17 cellular contexts compared by ENCODE assay signal in genomic region chr5:149015126-149015525, GRCh38. TPM values are rescaled to one million over a fixed set of nuclear protein-coding genes. Genes with fewer than 3 reads are reported as not detected.
DNase-seq lines count a peak whose midpoint lies in the region; ATAC-seq and TF ChIP-seq lines count a peak whose summit lies in the region.
"Had no signal": no experiment of that assay in that cellular context is flagged by ENCODE, and none has a peak within 500 bp of the region (broad histone marks: within the 10 kb centered on the region; RNA-seq: fewer than 3 reads in every experiment).

No MANE protein-coding gene starts in this region.

- no peak for ATAC-seq in HG03025 (IDR thresholded peaks at IDR 0.05; ENCODE audit: low FRiP score, unreplicated experiment)
- ATAC-seq: GM23338, PC-3 had no signal

- peak; percentile 54 for DNase-seq in A172 (ENCODE audit: low spot score)
- peak; percentile 37 for DNase-seq in EL
- DNase-seq in RPMI7951 (ENCODE audit: low read depth) = peak; percentile 91
- peak; percentile 30 for DNase-seq in fibroblast of mammary gland (ENCODE audit: low read depth)
- DNase-seq in NCI-H345 treated with DMSO at 0.1 percent for 48 hours (lab: John Stamatoyannopoulos, UW; ENCODE audit: unreplicated experiment) = no peak
- DNase-seq in AG08396 (ENCODE audit: low spot score) = no peak
- no peak for DNase-seq in NAMALWA (ENCODE audit: low spot score)
- DNase-seq: AML-193, COR-L47, HCEC 1CT, Kasumi-1, NCI-H1694 treated with DMSO at 0.1 percent for 48 hours, NCI-H510A treated with DMSO at 0.1 percent for 48 hours, SIG-M5 had no signal

- TF ChIP-seq CTCF in fibroblast of mammary gland (conservative IDR thresholded peaks at IDR 0.05; ENCODE audit: control insufficient read depth, insufficient read depth, low read depth, low read length) = no peak

- H3K4me3 ChIP-seq in fibroblast of mammary gland (ENCODE audit: control insufficient read depth, low read depth, low read length) = no peak overlapping the region
- H3K4me3 ChIP-seq: GM23338 had no signal

RNA-seq across cellular contexts. Expression of gene SH3TC2, which starts 47.7 kb away (rescaled TPM):
- 7.8 and 10.1 TPM in 2 replicates for total RNA-seq in A172 (2014; rRNA removed; shearing (Covaris generic))
- 9.3 and 13.0 TPM in 2 replicates for total RNA-seq in RPMI7951 (2014; rRNA removed; shearing (Covaris generic))

Comparison
In these comparisons a context has a peak if more than half of its experiments do, and no peak if none do; other contexts are left out.
1. DNase-seq: peak in A172 (single experiment), EL (single experiment), RPMI7951 (single experiment) and fibroblast of mammary gland (single experiment); none in NCI-H345 treated with DMSO at 0.1 percent for 48 hours (single experiment), AG08396 (single experiment) and NAMALWA (single experiment).